8 cellular contexts compared by ENCODE assay signal in genomic region chr12:70609203-70609602, GRCh38. TPM values are rescaled to one million over a fixed set of nuclear protein-coding genes. Genes with fewer than 3 reads are reported as not detected.
DNase-seq lines count a peak whose midpoint lies in the region; ATAC-seq and TF ChIP-seq lines count a peak whose summit lies in the region.

No MANE protein-coding gene starts in this region.

- no peaks in the 10 kb centered on the region for H3K9me3 Mint-ChIP-seq in T-cell

- ATAC-seq in T-cell (replicated peaks in 1 of 4), result no peak
- peak in 5 of 8 donors; percentile 4 to 29 (median 15) for ATAC-seq in heart right ventricle
- ATAC-seq in psoas muscle, result no peak

- H3K4me3 ChIP-seq in heart right ventricle, result peak overlapping the region; percentile 42 to 69 (median 60)
- H3K4me3 ChIP-seq in psoas muscle, result peak overlapping the region; percentile 59

- CTCF ChIA-PET in T-cell (lab: Charles Lee), result no interaction called here

- H3K4me1 ChIP-seq in ES-I3 (ENCODE audit: insufficient read depth, low read length) (peaks cover 3% of the 10 kb centered on the region; the same call in 1 of the 2 replicates), heart right ventricle (peaks cover 0 to 51% (median 8%) of the 10 kb centered on the region in 9 donors), psoas muscle (no peaks in the 10 kb centered on the region)

- H3K9me3 ChIP-seq in ES-I3 (ENCODE audit: control insufficient read depth, insufficient read depth, low read length) (peaks cover 5% of the 10 kb centered on the region; the same call in 1 of the 2 replicates), heart right ventricle (no peaks in the 10 kb centered on the region), psoas muscle (no peaks in the 10 kb centered on the region)

- H3K27ac ChIP-seq in heart right ventricle (peak overlapping the region; percentile 68 to 90 (median 83)), psoas muscle (no peak overlapping the region)

- H3K27me3 ChIP-seq in heart right ventricle (peaks cover 0 to 49% (median 19%) of the 10 kb centered on the region in 7 donors), psoas muscle (ENCODE audit: insufficient read depth in 3 of 3, low read length in 2 of 3) (peaks cover 0 to 26% (median 0%) of the 10 kb centered on the region in 3 donors)

- 48 to 60% methylated on average over 2 of the region's 2 CpGs for WGBS in heart right ventricle, 2 donors
- 71 to 86% (median 77%) methylated on average over 2 of the region's 2 CpGs for WGBS in psoas muscle, 3 donors

- H3K9ac ChIP-seq in ES-I3 (ENCODE audit: low read depth, low read length), result peak overlapping the region; percentile 65; the same call in 1 of the 2 replicates

- H3K36me3 Mint-ChIP-seq in T-cell, result no peaks in the 10 kb centered on the region

- POLR2A ChIA-PET in T-cell (lab: Charles Lee), result no interaction called here

- intact Hi-C loops in heart right ventricle (cut with DNase I) (loop anchor here in 1 of 10 donors (10.0 kb wide), 1 partner anchor 56 kb away; no protein-coding TSS in a partner anchor), psoas muscle (cut with DNase I) (no loop called here)

- no peak overlapping the region for H3K27ac Mint-ChIP-seq in T-cell

- peaks cover 0 to 8% (median 7%) of the 10 kb centered on the region in 3 donors for H3K4me1 Mint-ChIP-seq in T-cell

- TF ChIP-seq CTCF in heart right ventricle (IDR thresholded peaks at IDR 0.05) (no peak), psoas muscle (IDR thresholded peaks at IDR 0.05) (no peak)

- H3K4me3 Mint-ChIP-seq in T-cell, result peak overlapping the region in 2 of 3 donors; percentile 10 to 21

- DNase-seq in T-cell (no peak), heart right ventricle (no peak), psoas muscle (no peak), GM19240 (ENCODE audit: insufficient read length, low spot score) (no peak), occipital lobe (lab: John Stamatoyannopoulos, UW) (no peak)
- no peak for DNase-seq in stimulated activated naive CD4-positive, alpha-beta T cell (lab: John Stamatoyannopoulos, UW)
- DNase-seq in activated naive CD4-positive, alpha-beta T cell (lab: John Stamatoyannopoulos, UW), result no peak

- H3K36me3 ChIP-seq in ES-I3 (ENCODE audit: insufficient read depth, low read length), result no peaks in the 10 kb centered on the region; the same call in 1 of the 2 replicates
- peaks cover 0 to 16% (median 0%) of the 10 kb centered on the region in 9 donors for H3K36me3 ChIP-seq in heart right ventricle
- no peaks in the 10 kb centered on the region for H3K36me3 ChIP-seq in psoas muscle (ENCODE audit: insufficient read depth in 1 of 2, low read depth in 1 of 2)

- peaks cover 44 to 47% of the 10 kb centered on the region in 2 donors for H3K27me3 Mint-ChIP-seq in T-cell

RNA-seq across cellular contexts. Expression of gene PTPRB, which starts 28.0 kb away (rescaled TPM):
- total RNA-seq in T-cell (under 1 TPM in 4 of 5 donors, not detected in 1; 0.06 to 0.30 (median 0.16) TPM), heart right ventricle (10 to 100 TPM; 27.0 to 49.0 (median 40.7) TPM), psoas muscle (10 to 100 TPM; 10.9 to 32.1 (median 17.8) TPM), occipital lobe (8.7 TPM)
- polyA plus RNA-seq in heart right ventricle (10 to 100 TPM; 13.6 to 27.1 TPM), psoas muscle (1 to 10 TPM; 6.5 to 7.6 (median 7.2) TPM)

Comparison
In these comparisons a context has a peak if more than half of its experiments do, and no peak if none do; other contexts are left out.
1. ATAC-seq: peak in heart right ventricle (5 of 8); none in T-cell (0 of 4) and psoas muscle (0 of 4).